In the genomic region with DNA sequence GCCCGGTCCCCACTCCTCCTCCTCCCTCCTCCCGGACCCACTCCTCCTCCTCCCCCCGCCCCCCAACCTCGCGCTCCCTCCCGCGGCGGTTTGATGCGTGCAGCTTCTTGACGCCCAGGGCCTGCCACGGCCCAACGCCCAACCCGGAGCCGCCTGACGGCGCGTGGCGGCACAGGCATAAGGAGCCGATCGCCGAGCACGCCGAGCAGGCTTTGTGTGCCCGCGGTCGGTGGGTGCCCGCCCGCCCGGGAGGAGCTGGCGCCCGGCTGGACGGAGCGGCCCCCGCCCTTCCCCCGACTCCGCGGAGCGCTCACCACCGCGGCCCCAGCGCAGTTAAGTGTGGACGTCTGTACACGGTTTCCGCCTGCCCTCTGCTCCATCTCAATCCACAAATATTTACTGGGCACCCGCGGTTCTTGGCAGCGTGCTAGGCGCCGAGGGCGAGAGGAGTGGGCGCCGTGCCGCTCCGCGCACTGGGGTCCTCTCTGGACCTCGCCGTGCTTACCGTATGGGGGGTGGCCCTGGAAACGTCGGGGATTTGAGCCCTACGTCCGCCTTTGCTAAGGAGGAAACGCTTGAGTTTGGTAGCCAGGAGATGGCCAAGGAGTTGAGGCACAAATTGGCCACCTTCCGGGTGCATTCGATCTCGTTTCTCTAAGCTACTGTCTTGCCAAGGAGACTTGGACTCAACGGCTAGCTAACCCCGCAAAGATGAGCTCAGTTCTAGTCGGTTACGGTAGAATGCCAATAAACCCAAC, we compare ENCODE assay signal across 8 cellular contexts. TPM values are rescaled to one million over a fixed set of nuclear protein-coding genes. Genes with fewer than 3 reads are reported as not detected.
DNase-seq lines count a peak whose midpoint lies in the region; ATAC-seq and TF ChIP-seq lines count a peak whose summit lies in the region.

No MANE protein-coding gene starts in this region.

- H3K4me1 Mint-ChIP-seq in HFFc6 (ENCODE audit: low read depth) (peaks cover 47% of the 10 kb centered on the region), glutamatergic neuron (ENCODE audit: low read depth, unreplicated experiment) (peaks cover 32% of the 10 kb centered on the region)
- peaks cover 50% of the 10 kb centered on the region for H3K4me1 Mint-ChIP-seq in activated naive CD8-positive, alpha-beta T cell (ENCODE audit: low read depth)

- TF ChIP-seq CTCF in HFFc6 (IDR thresholded peaks at IDR 0.05) (peak; percentile 24; the same call in 1 of the 2 replicates), glutamatergic neuron (IDR thresholded peaks at IDR 0.05; ENCODE audit: partially characterized antibody, unreplicated experiment) (no peak), omental fat pad (IDR thresholded peaks at IDR 0.05) (no peak)

- H3K9me3 Mint-ChIP-seq in HFFc6: no peaks in the 10 kb centered on the region
- H3K9me3 Mint-ChIP-seq in activated naive CD8-positive, alpha-beta T cell (ENCODE audit: low read depth): no peaks in the 10 kb centered on the region
- H3K9me3 Mint-ChIP-seq in glutamatergic neuron (ENCODE audit: unreplicated experiment): peaks cover 6% of the 10 kb centered on the region

- H3K4me3 Mint-ChIP-seq in HFFc6: peak overlapping the region; percentile 98
- peak overlapping the region; percentile 93 for H3K4me3 Mint-ChIP-seq in activated naive CD8-positive, alpha-beta T cell
- peak overlapping the region; percentile 90 for H3K4me3 Mint-ChIP-seq in glutamatergic neuron (ENCODE audit: unreplicated experiment)

- H3K27ac ChIP-seq in temporal lobe (ENCODE audit: low read depth, low read length): peak overlapping the region; percentile 98

- H3K36me3 Mint-ChIP-seq in HFFc6 (ENCODE audit: low read depth) (peaks cover 17% of the 10 kb centered on the region), glutamatergic neuron (ENCODE audit: unreplicated experiment) (no peaks in the 10 kb centered on the region)
- H3K36me3 Mint-ChIP-seq in activated naive CD8-positive, alpha-beta T cell: no peaks in the 10 kb centered on the region

- peak; percentile 69 for DNase-seq in GM04503 (ENCODE audit: low read depth)
- peak; percentile 94 for DNase-seq in HFFc6
- peak; percentile 94 for DNase-seq in NCI-H1092 treated with DMSO at 0.1 percent for 48 hours (lab: John Stamatoyannopoulos, UW)
- peak; percentile 98 for DNase-seq in glutamatergic neuron
- DNase-seq in omental fat pad (ENCODE audit: low spot score): peak; percentile 82

- H3K27me3 Mint-ChIP-seq in HFFc6 (ENCODE audit: insufficient read depth) (no peaks in the 10 kb centered on the region), glutamatergic neuron (ENCODE audit: unreplicated experiment) (peaks cover 10% of the 10 kb centered on the region)
- no peaks in the 10 kb centered on the region for H3K27me3 Mint-ChIP-seq in activated naive CD8-positive, alpha-beta T cell

- peak; percentile 70 for ATAC-seq in SK-N-SH treated with all-trans-retinoic acid at 6 μM for 48 hours
- peak; percentile 70 for ATAC-seq in omental fat pad (ENCODE audit: low FRiP score)

- H3K27ac Mint-ChIP-seq in HFFc6 (peak overlapping the region; percentile 96), glutamatergic neuron (ENCODE audit: unreplicated experiment) (peak overlapping the region; percentile 97)
- peak overlapping the region; percentile 95 for H3K27ac Mint-ChIP-seq in activated naive CD8-positive, alpha-beta T cell

TF ChIP-seq in SK-N-SH treated with all-trans-retinoic acid at 6 μM for 48 hours, 23 proteins besides CTCF, POLR2A, EP300 and RAD21:
- TF ChIP-seq BACH2 (CRISPR knock-in tag; IDR thresholded peaks at IDR 0.05; ENCODE audit: borderline replicate concordance) (no peak), ZFP30 (CRISPR knock-in tag; IDR thresholded peaks at IDR 0.05) (no peak), OSR1 (CRISPR knock-in tag; IDR thresholded peaks at IDR 0.05) (no peak), ZNF8 (CRISPR knock-in tag; IDR thresholded peaks at IDR 0.05) (no peak), PPARA (CRISPR knock-in tag; IDR thresholded peaks at IDR 0.05; ENCODE audit: borderline replicate concordance) (no peak), RARB (CRISPR knock-in tag; IDR thresholded peaks at IDR 0.05) (no peak)
- TF ChIP-seq, protein P1, sequence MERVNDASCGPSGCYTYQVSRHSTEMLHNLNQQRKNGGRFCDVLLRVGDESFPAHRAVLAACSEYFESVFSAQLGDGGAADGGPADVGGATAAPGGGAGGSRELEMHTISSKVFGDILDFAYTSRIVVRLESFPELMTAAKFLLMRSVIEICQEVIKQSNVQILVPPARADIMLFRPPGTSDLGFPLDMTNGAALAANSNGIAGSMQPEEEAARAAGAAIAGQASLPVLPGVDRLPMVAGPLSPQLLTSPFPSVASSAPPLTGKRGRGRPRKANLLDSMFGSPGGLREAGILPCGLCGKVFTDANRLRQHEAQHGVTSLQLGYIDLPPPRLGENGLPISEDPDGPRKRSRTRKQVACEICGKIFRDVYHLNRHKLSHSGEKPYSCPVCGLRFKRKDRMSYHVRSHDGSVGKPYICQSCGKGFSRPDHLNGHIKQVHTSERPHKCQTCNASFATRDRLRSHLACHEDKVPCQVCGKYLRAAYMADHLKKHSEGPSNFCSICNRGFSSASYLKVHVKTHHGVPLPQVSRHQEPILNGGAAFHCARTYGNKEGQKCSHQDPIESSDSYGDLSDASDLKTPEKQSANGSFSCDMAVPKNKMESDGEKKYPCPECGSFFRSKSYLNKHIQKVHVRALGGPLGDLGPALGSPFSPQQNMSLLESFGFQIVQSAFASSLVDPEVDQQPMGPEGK (CRISPR knock-in tag; IDR thresholded peaks at IDR 0.05; ENCODE audit: borderline replicate concordance): no peak

RNA-seq across cellular contexts. Expression of gene HDGF, which starts 0.4 kb away (rescaled TPM):
- 100 to 1,000 TPM; 229 to 324 (median 315) TPM for total RNA-seq in HFFc6 (2021; fragmentation: NEBNext Ultra II Directional; extraction: Animal tissue kit (Norgen Biotek cat#: 25700))
- 147 TPM for total RNA-seq in glutamatergic neuron (ENCODE audit: unreplicated experiment)
- 100 to 1,000 TPM; 124 to 242 (median 137) TPM for total RNA-seq in omental fat pad
- total RNA-seq in temporal lobe: 72.0 TPM

RNA-seq across cellular contexts. Expression of gene MRPL24, which starts 11.0 kb away (rescaled TPM):
- total RNA-seq in HFFc6 (2021; fragmentation: NEBNext Ultra II Directional; extraction: Animal tissue kit (Norgen Biotek cat#: 25700)): 10 to 100 TPM; 82.5 to 93.7 (median 86.8) TPM
- 25.1 TPM for total RNA-seq in glutamatergic neuron (ENCODE audit: unreplicated experiment)
- total RNA-seq in omental fat pad: 10 to 100 TPM; 45.0 to 74.4 (median 69.8) TPM
- total RNA-seq in temporal lobe: 11.6 TPM

RNA-seq across cellular contexts. Expression of gene PRCC, which starts 15.4 kb away (rescaled TPM):
- total RNA-seq in HFFc6 (2021; fragmentation: NEBNext Ultra II Directional; extraction: Animal tissue kit (Norgen Biotek cat#: 25700)): 10 to 100 TPM; 67.0 to 79.3 (median 71.5) TPM
- total RNA-seq in glutamatergic neuron (ENCODE audit: unreplicated experiment): 88.8 TPM
- total RNA-seq in omental fat pad: 10 to 100 TPM; 25.5 to 34.7 (median 28.2) TPM
- total RNA-seq in temporal lobe: 26.3 TPM

RNA-seq across cellular contexts. Expression of gene ISG20L2, which starts 23.3 kb away (rescaled TPM):
- total RNA-seq in HFFc6 (2021; fragmentation: NEBNext Ultra II Directional; extraction: Animal tissue kit (Norgen Biotek cat#: 25700)): 10 to 100 TPM; 16.2 to 26.9 (median 20.6) TPM
- 32.6 TPM for total RNA-seq in glutamatergic neuron (ENCODE audit: unreplicated experiment)
- 10 to 100 TPM; 19.8 to 34.1 (median 28.2) TPM for total RNA-seq in omental fat pad
- total RNA-seq in temporal lobe: 5.9 TPM

RNA-seq across cellular contexts. Expression of gene METTL25B, which starts 23.6 kb away (rescaled TPM):
- total RNA-seq in HFFc6 (2021; fragmentation: NEBNext Ultra II Directional; extraction: Animal tissue kit (Norgen Biotek cat#: 25700)): 10 to 100 TPM; 11.2 to 16.0 (median 13.9) TPM
- total RNA-seq in glutamatergic neuron (ENCODE audit: unreplicated experiment) (27.1 TPM), omental fat pad (10 to 100 TPM; 12.1 to 25.4 (median 18.8) TPM), temporal lobe (6.6 TPM)

Comparison
In these comparisons a context has a peak if more than half of its experiments do, and no peak if none do; other contexts are left out.
1. Peak in every context shown above with its lines: DNase-seq, ATAC-seq and H3K27ac ChIP-seq.